15 cellular contexts compared by ENCODE assay signal in genomic region chr7:80884511-80885195, GRCh38. TPM values are rescaled to one million over a fixed set of nuclear protein-coding genes. Genes with fewer than 3 reads are reported as not detected.
DNase-seq lines count a peak whose midpoint lies in the region; ATAC-seq and TF ChIP-seq lines count a peak whose summit lies in the region.
"Had no signal": no experiment of that assay in that cellular context is flagged by ENCODE, and none has a peak within 500 bp of the region (broad histone marks: within the 10 kb centered on the region; RNA-seq: fewer than 3 reads in every experiment).

No MANE protein-coding gene starts in this region.

- H3K56ac ChIP-seq in mesendoderm (ENCODE audit: low read length), result no peak overlapping the region

- H4K8ac ChIP-seq in mesendoderm (ENCODE audit: low read depth, low read length), result no peak overlapping the region

- no peaks in the 10 kb centered on the region for H3K79me1 ChIP-seq in mesendoderm (ENCODE audit: low read length)

- DNase-seq in MCF 10A (ENCODE audit: unreplicated experiment) (no peak), mesendoderm (peak; percentile 18), suprapubic skin (ENCODE audit: low spot score in 2 of 2) (no peak), lower leg skin (ENCODE audit: low spot score in 2 of 2) (no peak), cardiac septum (ENCODE audit: low spot score) (no peak), esophagus squamous epithelium (lab: John Stamatoyannopoulos, UW) (no peak)
- DNase-seq: activated T-cell treated with anti-CD3 and anti-CD28 coated beads for 4 hours; anterior cingulate cortex; Caco-2; Karpas-422; natural killer cell; Peyer's patch; stimulated activated CD8-positive, alpha-beta memory T cell treated with anti-CD3 and anti-CD28 coated beads, Interleukin-4, amount 100 ng/mL, for 48 hours had no signal

- H3K18ac ChIP-seq in mesendoderm (ENCODE audit: low read length), result no peak overlapping the region

- no peak overlapping the region for H3K9ac ChIP-seq in HUES64 (ENCODE audit: low read depth, low read length)
- no peak overlapping the region for H3K9ac ChIP-seq in mesendoderm (ENCODE audit: low read length)

- 98% methylated on average over 5 of the region's 6 CpGs for WGBS in HUES64
- no CpG with 5 or more reads among the region's 6 CpGs for WGBS in mesendoderm (ENCODE audit: extremely low coverage, insufficient coverage, low lambda C conversion rate)
- 75% methylated on average over 6 of the region's 6 CpGs for WGBS in suprapubic skin
- 80 to 81% methylated on average over 6 of the region's 6 CpGs for WGBS in lower leg skin, 2 donors
- 66 to 77% methylated on average over 6 of the region's 6 CpGs for WGBS in esophagus squamous epithelium, 2 donors

- TF ChIP-seq EP300 in suprapubic skin (IDR thresholded peaks at IDR 0.05), result no peak

- H3K36me3 ChIP-seq in HUES64 (ENCODE audit: insufficient read depth, low read length) (no peaks in the 10 kb centered on the region), mesendoderm (ENCODE audit: control insufficient read depth, insufficient read depth, low read length) (no peaks in the 10 kb centered on the region), suprapubic skin (no peaks in the 10 kb centered on the region), esophagus squamous epithelium (no peaks in the 10 kb centered on the region)
- H3K36me3 ChIP-seq: Peyer's patch had no signal

- no peak overlapping the region for H2BK120ac ChIP-seq in mesendoderm (ENCODE audit: low read depth, low read length)

- H3K4me1 ChIP-seq in HUES64 (ENCODE audit: insufficient read depth, low read length) (peaks cover 15% of the 10 kb centered on the region; the same call in 1 of the 2 replicates), mesendoderm (ENCODE audit: control insufficient read depth, low read depth, low read length) (no peaks in the 10 kb centered on the region), suprapubic skin (peaks cover 15% of the 10 kb centered on the region), esophagus squamous epithelium (peaks cover 0 to 19% (median 3%) of the 10 kb centered on the region in 3 donors)

- H3K4me1 Mint-ChIP-seq in MCF 10A (ENCODE audit: insufficient read depth, unreplicated experiment), result peaks cover 34% of the 10 kb centered on the region
- H3K4me1 Mint-ChIP-seq: natural killer cell had no signal

- peaks cover 19% of the 10 kb centered on the region for H3K36me3 Mint-ChIP-seq in MCF 10A (ENCODE audit: insufficient read depth, unreplicated experiment)
- H3K36me3 Mint-ChIP-seq: natural killer cell had no signal

- H3K27me3 ChIP-seq in HUES64 (ENCODE audit: insufficient read depth, low read length) (no peaks in the 10 kb centered on the region), mesendoderm (ENCODE audit: insufficient read depth, low read length, poor library complexity) (no peaks in the 10 kb centered on the region), suprapubic skin (no peaks in the 10 kb centered on the region), esophagus squamous epithelium (no peaks in the 10 kb centered on the region)
- H3K27me3 ChIP-seq: Peyer's patch had no signal

- H3K27ac ChIP-seq in HUES64 (ENCODE audit: low read depth, low read length), result peak overlapping the region; percentile 7; the same call in 1 of the 2 replicates
- no peak overlapping the region for H3K27ac ChIP-seq in mesendoderm (ENCODE audit: low read depth, low read length)
- peak overlapping the region; percentile 64 for H3K27ac ChIP-seq in suprapubic skin
- H3K27ac ChIP-seq in esophagus squamous epithelium, result peak overlapping the region in 1 of 4 donors; percentile 66

- H2BK5ac ChIP-seq in mesendoderm (ENCODE audit: low read length), result no peak overlapping the region

- no peak overlapping the region for H3K4me2 ChIP-seq in mesendoderm (ENCODE audit: low read length)

- H3K4me3 Mint-ChIP-seq in MCF 10A (ENCODE audit: unreplicated experiment), result no peak overlapping the region
- H3K4me3 Mint-ChIP-seq: natural killer cell had no signal

- H3K4ac ChIP-seq in mesendoderm (ENCODE audit: low read depth, low read length), result no peak overlapping the region

- H3K9me3 Mint-ChIP-seq in MCF 10A (ENCODE audit: unreplicated experiment), result no peaks in the 10 kb centered on the region
- H3K9me3 Mint-ChIP-seq: natural killer cell had no signal

- no peak for ATAC-seq in HG03460 (IDR thresholded peaks at IDR 0.05; ENCODE audit: unreplicated experiment)
- ATAC-seq: natural killer cell had no signal

- H3K27ac Mint-ChIP-seq in MCF 10A (ENCODE audit: low read depth, unreplicated experiment), result peak overlapping the region; percentile 10
- H3K27ac Mint-ChIP-seq: natural killer cell had no signal

- no peak overlapping the region for H3K23ac ChIP-seq in mesendoderm (ENCODE audit: low read length)

- H2AK5ac ChIP-seq in mesendoderm (ENCODE audit: low read length), result no peak overlapping the region

- H3K27me3 Mint-ChIP-seq in MCF 10A (ENCODE audit: insufficient read depth, unreplicated experiment), result no peaks in the 10 kb centered on the region

- no peaks in the 10 kb centered on the region for H3K79me2 ChIP-seq in mesendoderm (ENCODE audit: control insufficient read depth, insufficient read depth, low read length)

- intact Hi-C loops in MCF 10A (cut with micrococcal nuclease), result no loop called here
- intact Hi-C loops in lower leg skin (cut with DNase I; ENCODE audit: low total_unique reads), result no loop called here
- intact Hi-C loops in cardiac septum (cut with DNase I), result loop anchor here (5.0 kb wide), 1 partner anchor 33 kb away; the partner anchor contains the start of gene SEMA3C
- intact Hi-C loops in esophagus squamous epithelium (cut with DNase I), result no loop called here

- H3K9me3 ChIP-seq in HUES64 (ENCODE audit: insufficient read depth, low read depth, low read length) (no peaks in the 10 kb centered on the region), suprapubic skin (no peaks in the 10 kb centered on the region), esophagus squamous epithelium (no peaks in the 10 kb centered on the region)
- H3K9me3 ChIP-seq: Caco-2, Peyer's patch had no signal

- TF ChIP-seq CTCF in MCF 10A (IDR thresholded peaks at IDR 0.05; ENCODE audit: unreplicated experiment), result no peak
- no peak for TF ChIP-seq CTCF in suprapubic skin (IDR thresholded peaks at IDR 0.05)
- TF ChIP-seq CTCF in lower leg skin (IDR thresholded peaks at IDR 0.05), result no peak
- no peak for TF ChIP-seq CTCF in esophagus squamous epithelium (IDR thresholded peaks at IDR 0.05)

- CTCF ChIA-PET in MCF 10A (lab: Yijun Ruan, JAX), result interaction anchor here (0.9 to 1.9 kb wide), 3 partner anchors 10 to 33 kb away, joined by 3 to 6 read pairs (median 4); no protein-coding TSS in a partner anchor

- H4K5ac ChIP-seq in mesendoderm (ENCODE audit: low read length), result no peak overlapping the region

- no peak for TF ChIP-seq POLR2A in suprapubic skin (IDR thresholded peaks at IDR 0.05)
- no peak for TF ChIP-seq POLR2A in lower leg skin (IDR thresholded peaks at IDR 0.05)
- no peak for TF ChIP-seq POLR2A in esophagus squamous epithelium (IDR thresholded peaks at IDR 0.05)

- no peak overlapping the region for H2BK15ac ChIP-seq in mesendoderm (replicated peaks; ENCODE audit: low read depth)

- no TSS peak for BruUV-seq in MCF 10A (replicated peaks; lab: Mats Ljungman, UMichigan)

- POLR2A ChIA-PET in MCF 10A (lab: Yijun Ruan, JAX), result interaction anchor here (0.7 to 6.4 kb wide), 15 partner anchors 8 to 741 kb away, joined by 3 to 70 read pairs (median 5); partner anchors contain the start of gene SEMA3C

- H3K4me3 ChIP-seq in HUES64 (ENCODE audit: low read length) (no peak overlapping the region), mesendoderm (ENCODE audit: low read length) (no peak overlapping the region), suprapubic skin (no peak overlapping the region), lower leg skin (ENCODE audit: low read depth, poor library complexity, severe bottlenecking) (no peak overlapping the region), esophagus squamous epithelium (no peak overlapping the region)
- H3K4me3 ChIP-seq: Peyer's patch had no signal

RNA-seq across cellular contexts. Expression of gene SEMA3C, which starts 34.2 kb away (rescaled TPM):
- 5.9 TPM for polyA plus RNA-seq in HUES64 (2013, experiment 1 of 2)
- polyA plus RNA-seq in HUES64 (2013, experiment 2 of 2), result 6.4 TPM
- total RNA-seq in MCF 10A (2022), result 91.0 and 140 TPM in 2 replicates
- polyA plus RNA-seq in mesendoderm (2013, experiment 1 of 2), result 1.8 TPM
- polyA plus RNA-seq in mesendoderm (2013, experiment 2 of 2), result 1.5 TPM
- total RNA-seq in suprapubic skin, result 100 to 1,000 TPM in 1 of 4 donors, 10 to 100 TPM in 3; 46.0 to 105 (median 76.0) TPM
- total RNA-seq in lower leg skin, result 10 to 100 TPM; 53.0 to 96.6 (median 70.7) TPM
- 60.8 TPM for total RNA-seq in cardiac septum
- total RNA-seq in esophagus squamous epithelium, result 10 to 100 TPM in 2 of 4 donors, 1 to 10 TPM in 2; 2.6 to 30.9 (median 14.2) TPM
